Comparison of ENCODE assay signal across 8 cellular contexts in genomic region chr1:91731815-91732214, GRCh38.
DNase-seq lines count a peak whose midpoint lies in the region; ATAC-seq and TF ChIP-seq lines count a peak whose summit lies in the region.

No MANE protein-coding gene starts in this region.

- TF ChIP-seq POLR2A in sigmoid colon (IDR thresholded peaks at IDR 0.05), result no peak

- peaks cover 28 to 61% of the 10 kb centered on the region in 2 donors for H3K36me3 Mint-ChIP-seq in CD4-positive, alpha-beta memory T cell
- peaks cover 52% of the 10 kb centered on the region for H3K36me3 Mint-ChIP-seq in central memory CD8-positive, alpha-beta T cell (ENCODE audit: insufficient read depth)

- no peaks in the 10 kb centered on the region for H3K27me3 Mint-ChIP-seq in CD4-positive, alpha-beta memory T cell
- H3K27me3 Mint-ChIP-seq in central memory CD8-positive, alpha-beta T cell, result no peaks in the 10 kb centered on the region

- peak overlapping the region; percentile 45 to 91 (median 77) for H3K27ac Mint-ChIP-seq in CD4-positive, alpha-beta memory T cell
- peak overlapping the region; percentile 60 for H3K27ac Mint-ChIP-seq in central memory CD8-positive, alpha-beta T cell (ENCODE audit: low read depth)

- no peak overlapping the region for H3K27ac ChIP-seq in CD4-positive, alpha-beta memory T cell (ENCODE audit: low read depth, low read length)
- H3K27ac ChIP-seq in sigmoid colon, result peak overlapping the region; percentile 76 to 94 (median 88)

- intact Hi-C loops in CD4-positive, alpha-beta memory T cell (cut with micrococcal nuclease), result no loop called here
- intact Hi-C loops in sigmoid colon (cut with DNase I), result no loop called here

- no peaks in the 10 kb centered on the region for H3K9me3 ChIP-seq in CD4-positive, alpha-beta memory T cell (ENCODE audit: control insufficient read depth in 1 of 2, low read length in 2 of 2)
- no peaks in the 10 kb centered on the region for H3K9me3 ChIP-seq in sigmoid colon

- POLR2A ChIA-PET in CD4-positive, alpha-beta memory T cell (lab: Charles Lee; ENCODE audit: partially characterized antibody), result no interaction called here

- peaks cover 14% of the 10 kb centered on the region for H3K36me3 ChIP-seq in CD4-positive, alpha-beta memory T cell (ENCODE audit: insufficient read depth, low read length)
- peaks cover 0 to 32% (median 5%) of the 10 kb centered on the region in 4 donors for H3K36me3 ChIP-seq in sigmoid colon

- no peaks in the 10 kb centered on the region for H3K27me3 ChIP-seq in CD4-positive, alpha-beta memory T cell (ENCODE audit: insufficient read depth, low read length)
- H3K27me3 ChIP-seq in sigmoid colon, result no peaks in the 10 kb centered on the region

- CTCF ChIA-PET in CD4-positive, alpha-beta memory T cell (lab: Charles Lee; ENCODE audit: partially characterized antibody), result interaction anchor here (2.4 kb wide), 1 partner anchor 152 kb away, joined by 8 read pairs; no protein-coding TSS in a partner anchor

- H3K9me3 Mint-ChIP-seq in CD4-positive, alpha-beta memory T cell, result no peaks in the 10 kb centered on the region
- no peaks in the 10 kb centered on the region for H3K9me3 Mint-ChIP-seq in central memory CD8-positive, alpha-beta T cell

- H3K4me3 ChIP-seq in CD4-positive, alpha-beta memory T cell (ENCODE audit: low read length in 2 of 2), result no peak overlapping the region
- no peak overlapping the region for H3K4me3 ChIP-seq in sigmoid colon

- peak overlapping the region in 7 of 8 donors; percentile 52 to 86 (median 70) for H3K4me3 Mint-ChIP-seq in CD4-positive, alpha-beta memory T cell
- peak overlapping the region; percentile 45 for H3K4me3 Mint-ChIP-seq in central memory CD8-positive, alpha-beta T cell

- H3K4me1 ChIP-seq in CD4-positive, alpha-beta memory T cell (ENCODE audit: insufficient read depth, low read length), result peaks cover 42% of the 10 kb centered on the region
- peaks cover 0 to 77% (median 64%) of the 10 kb centered on the region in 4 donors for H3K4me1 ChIP-seq in sigmoid colon

- no peak for TF ChIP-seq CTCF in sigmoid colon (IDR thresholded peaks at IDR 0.05)

- 32 to 72% methylated on average over 4 of the region's 4 CpGs for WGBS in sigmoid colon, 2 donors

- peak; percentile 12 to 75 (median 23) for DNase-seq in CD4-positive, alpha-beta memory T cell
- DNase-seq in SW480 (ENCODE audit: low spot score), result peak; percentile 23
- no peak for DNase-seq in central memory CD8-positive, alpha-beta T cell (ENCODE audit: low spot score in 2 of 2)
- no peak for DNase-seq in sigmoid colon
- DNase-seq in NCI-H524 (lab: John Stamatoyannopoulos, UW), result no peak
- no peak for DNase-seq in D341Med (ENCODE audit: low spot score)
- DNase-seq in HT-29 (ENCODE audit: low spot score), result no peak
- no peak for DNase-seq in SIG-M5 (lab: John Stamatoyannopoulos, UW)

- no peak for ATAC-seq in central memory CD8-positive, alpha-beta T cell (replicated peaks; ENCODE audit: extremely low read depth, poor library complexity, severe bottlenecking)

- no peak for TF ChIP-seq EP300 in sigmoid colon (IDR thresholded peaks at IDR 0.05)

- H3K4me1 Mint-ChIP-seq in CD4-positive, alpha-beta memory T cell, result peaks cover 32 to 55% (median 45%) of the 10 kb centered on the region in 4 donors
- H3K4me1 Mint-ChIP-seq in central memory CD8-positive, alpha-beta T cell, result peaks cover 61% of the 10 kb centered on the region

Comparison
In these comparisons a context has a peak if more than half of its experiments do, and no peak if none do; other contexts are left out.
1. DNase-seq: peak in CD4-positive, alpha-beta memory T cell (5 of 5) and SW480 (single experiment); none in central memory CD8-positive, alpha-beta T cell (0 of 2), sigmoid colon (single experiment), NCI-H524 (0 of 2), D341Med (single experiment), HT-29 (single experiment) and SIG-M5 (single experiment).